In the genomic region with DNA sequence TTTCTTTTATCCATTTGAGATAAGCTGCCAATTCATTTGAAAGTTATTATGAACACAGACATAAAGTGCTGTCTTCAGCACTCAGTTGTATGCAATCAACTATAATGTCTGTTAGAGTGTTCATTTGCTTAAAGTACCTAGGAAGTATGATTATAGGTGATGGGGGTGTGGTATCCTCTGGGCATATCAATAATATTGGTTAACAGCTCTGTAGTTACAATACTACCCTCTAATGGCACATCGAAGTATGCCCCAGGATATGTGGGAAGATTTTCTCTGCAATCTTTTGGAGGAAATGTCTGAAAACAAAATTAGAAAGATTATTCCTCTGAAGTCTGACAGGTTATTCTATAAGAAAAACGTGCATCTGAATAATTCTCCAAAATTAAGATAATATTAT, we compare ENCODE assay signal across 10 cellular contexts.
A peak's percentile ranks its signal among the peaks of the same experiment; 100 is the strongest.
DNase-seq lines count a peak whose midpoint lies in the region; ATAC-seq, FAIRE-seq and TF ChIP-seq lines count a peak whose summit lies in the region.
"Had no signal": no experiment of that assay in that cellular context is flagged by ENCODE, and none has a peak within 500 bp of the region (broad histone marks: within the 10 kb centered on the region; RNA-seq: fewer than 3 reads in every experiment).

No MANE protein-coding gene starts in this region.

- RAD21 ChIA-PET in GM12878 (lab: Charles Lee; ENCODE audit: unreplicated experiment), result no interaction called here

- POLR2A ChIA-PET in GM12878 (lab: Charles Lee), result no interaction called here

- H3K4me3 Mint-ChIP-seq in HFFc6, result no peak overlapping the region
- no peak overlapping the region for H3K4me3 Mint-ChIP-seq in CD14-positive monocyte

- H3K4me2 ChIP-seq in GM12878 (ENCODE audit: control insufficient read depth, insufficient read depth), result no peak overlapping the region

- peaks cover under 1% of the 10 kb centered on the region; the same call in 1 of the 2 replicates for H3K9me3 Mint-ChIP-seq in HFFc6
- H3K9me3 Mint-ChIP-seq in CD14-positive monocyte, result peaks cover 0 to 4% (median 2%) of the 10 kb centered on the region in 7 donors

- CTCF ChIA-PET in GM12878 (lab: Yijun Ruan, JAX), result interaction anchor here (0.6 kb wide), 1 partner anchor 460 kb away, joined by 4 read pairs; no protein-coding TSS in a partner anchor

- TF ChIP-seq CTCF in HFFc6 (IDR thresholded peaks at IDR 0.05) (peak; percentile 69), GM12878 (IDR thresholded peaks at IDR 0.05 in 2 of 3, conservative IDR thresholded peaks at IDR 0.05 in 1 of 3; ENCODE audit: control insufficient read depth in 2 of 3, extremely low read depth in 1 of 3, insufficient read depth in 1 of 3, low read depth in 3 of 3, low read length in 3 of 3) (peak in 1 of 3 experiments; percentile 14; a peak in 1 of 6 replicates), CD14-positive monocyte (IDR thresholded peaks at IDR 0.05) (no peak)

- H3K27me3 ChIP-seq in GM12878 (replicated peaks in 1 of 2; ENCODE audit: control insufficient read depth in 2 of 2, insufficient read depth in 2 of 2, low read length in 1 of 2), result no peaks in the 10 kb centered on the region
- H3K27me3 ChIP-seq: testis had no signal

- TF ChIP-seq EP300 in GM12878 (IDR thresholded peaks at IDR 0.05; ENCODE audit: borderline replicate concordance in 1 of 2, control insufficient read depth in 1 of 2, low read depth in 2 of 2, low read length in 2 of 2), result no peak

- H3K27ac ChIP-seq in GM12878 (ENCODE audit: control insufficient read depth, insufficient read depth), result no peak overlapping the region
- H3K27ac ChIP-seq: testis had no signal

- no peak for TF ChIP-seq POLR2A in GM12878 (IDR thresholded peaks at IDR 0.05; ENCODE audit: low read depth, low read length)

- no peak for FAIRE-seq in GM12878 (lab: Jason Lieb, UNC)
- FAIRE-seq: GM12891 had no signal

- H3K4me1 Mint-ChIP-seq in HFFc6 (ENCODE audit: low read depth) (peaks cover 18% of the 10 kb centered on the region), CD14-positive monocyte (no peaks in the 10 kb centered on the region)

- no peak overlapping the region for H3K4me3 ChIP-seq in GM12878
- H3K4me3 ChIP-seq: testis had no signal

- peaks cover under 1% of the 10 kb centered on the region; the same call in 1 of the 2 replicates for H3K36me3 Mint-ChIP-seq in HFFc6 (ENCODE audit: low read depth)
- H3K36me3 Mint-ChIP-seq in CD14-positive monocyte, result no peaks in the 10 kb centered on the region

- no peak overlapping the region for H2AFZ ChIP-seq in GM12878 (ENCODE audit: control insufficient read depth, low read depth, low read length)

- SMC1A ChIA-PET in GM12878 (lab: Charles Lee; ENCODE audit: uncharacterized antibody, unreplicated experiment), result no interaction called here

- H3K27me3 Mint-ChIP-seq in HFFc6 (ENCODE audit: insufficient read depth) (no peaks in the 10 kb centered on the region), CD14-positive monocyte (ENCODE audit: low read depth in 3 of 3) (no peaks in the 10 kb centered on the region)

- no peak overlapping the region for H3K9ac ChIP-seq in GM12878 (ENCODE audit: control insufficient read depth, insufficient read depth, low read length)

- intact Hi-C loops in GM12878 (cut with micrococcal nuclease; ENCODE audit: unreplicated experiment) (no loop called here), CD14-positive monocyte (cut with micrococcal nuclease) (no loop called here)

- H3K79me2 ChIP-seq in GM12878 (ENCODE audit: control insufficient read depth, insufficient read depth, low read length), result no peaks in the 10 kb centered on the region

- H3K27ac Mint-ChIP-seq in HFFc6 (no peak overlapping the region), CD14-positive monocyte (no peak overlapping the region)

- no peaks in the 10 kb centered on the region for H4K20me1 ChIP-seq in GM12878 (ENCODE audit: control insufficient read depth, insufficient read depth)

- H3K4me1 ChIP-seq in GM12878 (ENCODE audit: control insufficient read depth, insufficient read depth, low read length), result no peaks in the 10 kb centered on the region

- no peaks in the 10 kb centered on the region for H3K9me3 ChIP-seq in GM12878 (replicated peaks; ENCODE audit: control insufficient read depth, insufficient read depth, low read length)
- H3K9me3 ChIP-seq: testis had no signal

- BruUV-seq in GM12878 (replicated peaks; lab: Mats Ljungman, UMichigan), result no TSS peak

- in situ Hi-C loops in GM12878 (cut with MboI), result no loop called here

- 16% methylated on average over 2 of the region's 2 CpGs for WGBS in GM12878 (ENCODE audit: insufficient coverage, insufficient replicate concordance, low lambda C conversion rate, missing lambda C conversion rate)

- 0 out of 2 replicates have a peak, but pooled peaks have one; percentile 11 for TF ChIP-seq RAD21 in GM12878 (IDR thresholded peaks at IDR 0.05; ENCODE audit: insufficient read depth, low read depth, low read length)

- no peaks in the 10 kb centered on the region for H3K36me3 ChIP-seq in GM12878 (ENCODE audit: control insufficient read depth in 2 of 2, insufficient read depth in 2 of 2, low read length in 1 of 2)

- ATAC-seq in GM12878 (no peak), GM18502 (IDR thresholded peaks at IDR 0.05; ENCODE audit: poor library complexity, unreplicated experiment) (no peak), HG02840 (IDR thresholded peaks at IDR 0.05; ENCODE audit: low FRiP score, unreplicated experiment) (no peak)

- DNase-seq in COLO829 (ENCODE audit: low spot score), result peak; percentile 14
- peak; percentile 22 for DNase-seq in HFFc6
- DNase-seq in GM12878 (ENCODE audit: low read depth, low spot score), result no peak
- peak; percentile 26 to 73 for DNase-seq in lung microvascular endothelial cell (ENCODE audit: low read depth in 2 of 2)
- DNase-seq in CD14-positive monocyte (ENCODE audit: low spot score), result no peak
- no peak for DNase-seq in NCI-H1930 (lab: John Stamatoyannopoulos, UW)
- DNase-seq: testis had no signal

TF ChIP-seq in GM12878, 131 proteins besides CTCF, POLR2A, EP300 and RAD21:
- TF ChIP-seq RCOR1 (conservative IDR thresholded peaks at IDR 0.05; ENCODE audit: low read depth, low read length) (no peak), SIN3A (IDR thresholded peaks at IDR 0.05; ENCODE audit: low read depth, low read length) (no peak), CREM (IDR thresholded peaks at IDR 0.05; ENCODE audit: low read depth) (no peak), ZBED1 (IDR thresholded peaks at IDR 0.05; ENCODE audit: borderline replicate concordance) (no peak), ZNF274 (IDR thresholded peaks at IDR 0.05; ENCODE audit: insufficient read depth, insufficient read length) (no peak), FOXM1 (IDR thresholded peaks at IDR 0.05; ENCODE audit: low read depth, low read length) (no peak), RELA (IDR thresholded peaks at IDR 0.05; ENCODE audit: borderline replicate concordance, partially characterized antibody) (no peak), CBFB (IDR thresholded peaks at IDR 0.05; ENCODE audit: low read depth) (no peak), CREB1 (IDR thresholded peaks at IDR 0.05; ENCODE audit: low read depth) (no peak), BACH1 (IDR thresholded peaks at IDR 0.05; ENCODE audit: borderline replicate concordance) (no peak), TAF1 (IDR thresholded peaks at IDR 0.05; ENCODE audit: borderline replicate concordance, low read depth, low read length) (no peak), ZNF24 (IDR thresholded peaks at IDR 0.05) (no peak), IRF4 (IDR thresholded peaks at IDR 0.05; ENCODE audit: low read depth, low read length) (no peak)
- TF ChIP-seq, protein P1, sequence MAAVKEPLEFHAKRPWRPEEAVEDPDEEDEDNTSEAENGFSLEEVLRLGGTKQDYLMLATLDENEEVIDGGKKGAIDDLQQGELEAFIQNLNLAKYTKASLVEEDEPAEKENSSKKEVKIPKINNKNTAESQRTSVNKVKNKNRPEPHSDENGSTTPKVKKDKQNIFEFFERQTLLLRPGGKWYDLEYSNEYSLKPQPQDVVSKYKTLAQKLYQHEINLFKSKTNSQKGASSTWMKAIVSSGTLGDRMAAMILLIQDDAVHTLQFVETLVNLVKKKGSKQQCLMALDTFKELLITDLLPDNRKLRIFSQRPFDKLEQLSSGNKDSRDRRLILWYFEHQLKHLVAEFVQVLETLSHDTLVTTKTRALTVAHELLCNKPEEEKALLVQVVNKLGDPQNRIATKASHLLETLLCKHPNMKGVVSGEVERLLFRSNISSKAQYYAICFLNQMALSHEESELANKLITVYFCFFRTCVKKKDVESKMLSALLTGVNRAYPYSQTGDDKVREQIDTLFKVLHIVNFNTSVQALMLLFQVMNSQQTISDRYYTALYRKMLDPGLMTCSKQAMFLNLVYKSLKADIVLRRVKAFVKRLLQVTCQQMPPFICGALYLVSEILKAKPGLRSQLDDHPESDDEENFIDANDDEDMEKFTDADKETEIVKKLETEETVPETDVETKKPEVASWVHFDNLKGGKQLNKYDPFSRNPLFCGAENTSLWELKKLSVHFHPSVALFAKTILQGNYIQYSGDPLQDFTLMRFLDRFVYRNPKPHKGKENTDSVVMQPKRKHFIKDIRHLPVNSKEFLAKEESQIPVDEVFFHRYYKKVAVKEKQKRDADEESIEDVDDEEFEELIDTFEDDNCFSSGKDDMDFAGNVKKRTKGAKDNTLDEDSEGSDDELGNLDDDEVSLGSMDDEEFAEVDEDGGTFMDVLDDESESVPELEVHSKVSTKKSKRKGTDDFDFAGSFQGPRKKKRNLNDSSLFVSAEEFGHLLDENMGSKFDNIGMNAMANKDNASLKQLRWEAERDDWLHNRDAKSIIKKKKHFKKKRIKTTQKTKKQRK (IDR thresholded peaks at IDR 0.05; ENCODE audit: low read depth, low read length), result no peak

Comparison
In these comparisons a context has a peak if more than half of its experiments do, and no peak if none do; other contexts are left out.
1. DNase-seq: peak in COLO829 (single experiment), HFFc6 (single experiment) and lung microvascular endothelial cell (2 of 2); none in GM12878 (single experiment), CD14-positive monocyte (single experiment) and NCI-H1930 (0 of 2).